In the genomic region with DNA sequence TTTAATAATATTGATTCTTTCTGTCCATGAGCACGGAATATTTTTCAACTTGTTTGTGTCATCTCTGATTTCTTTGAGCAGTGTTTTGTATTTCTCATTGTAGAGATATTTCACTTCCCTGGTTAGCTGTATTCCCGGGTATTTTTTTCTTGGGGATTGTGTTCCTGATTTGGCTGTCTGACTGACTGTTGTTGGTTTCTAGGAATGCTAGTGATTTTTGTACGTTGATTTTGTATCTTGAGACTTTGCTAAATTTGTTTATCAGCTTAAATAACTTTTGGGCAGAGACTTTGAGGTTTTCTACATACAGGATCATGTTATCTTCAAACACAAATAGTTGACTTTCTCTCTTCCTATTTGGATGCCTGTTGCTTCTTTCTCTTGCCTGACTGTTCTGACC, we compare ENCODE assay signal across 21 cellular contexts.
DNase-seq lines count a peak whose midpoint lies in the region; ATAC-seq and TF ChIP-seq lines count a peak whose summit lies in the region.
"Had no signal": no experiment of that assay in that cellular context is flagged by ENCODE, and none has a peak within 500 bp of the region (broad histone marks: within the 10 kb centered on the region; RNA-seq: fewer than 3 reads in every experiment).

No MANE protein-coding gene starts in this region.

- peak overlapping the region; percentile 31; the same call in 1 of the 2 replicates for H3K4me3 Mint-ChIP-seq in HFFc6
- H3K4me3 Mint-ChIP-seq: CD8-positive, alpha-beta memory T cell had no signal

- H3K4me3 ChIP-seq in brain microvascular endothelial cell (ENCODE audit: low read depth, low read length) = no peak overlapping the region
- H3K4me3 ChIP-seq: BLaER1 treated with 17β-estradiol and CSF1 and Interleukin-3, amounts not matched to agents 10 nM and 100 nM; GM23248; HAP-1; K562 had no signal

- H3K27ac Mint-ChIP-seq in HFFc6 = peak overlapping the region; percentile 55
- H3K27ac Mint-ChIP-seq in activated naive CD4-positive, alpha-beta T cell treated with anti-CD3 and anti-CD28 coated beads, Interleukin-2, amount 50 U/mL, for 72 hours = no peak overlapping the region
- H3K27ac Mint-ChIP-seq: CD8-positive, alpha-beta memory T cell had no signal

- H3K4me1 Mint-ChIP-seq in HFFc6 (ENCODE audit: low read depth) = peaks cover 60% of the 10 kb centered on the region
- H3K4me1 Mint-ChIP-seq: CD8-positive, alpha-beta memory T cell had no signal

- ATAC-seq in GM21447 (IDR thresholded peaks at IDR 0.05; ENCODE audit: unreplicated experiment) = no peak
- ATAC-seq in activated naive CD4-positive, alpha-beta T cell treated with anti-CD3 and anti-CD28 coated beads, Interleukin-2, amount 50 U/mL, for 72 hours = no peak
- no peak for ATAC-seq in HG03139 (IDR thresholded peaks at IDR 0.05; ENCODE audit: unreplicated experiment)
- ATAC-seq: K562 had no signal

- in situ Hi-C loops in brain microvascular endothelial cell (cut with HindIII; ENCODE audit: low pct_ligation_motif_present, low sequenced_read_pairs) = no loop called here

- no peaks in the 10 kb centered on the region for H3K27me3 Mint-ChIP-seq in HFFc6 (ENCODE audit: insufficient read depth)

- no peaks in the 10 kb centered on the region for H3K27me3 ChIP-seq in brain microvascular endothelial cell (replicated peaks)
- H3K27me3 ChIP-seq: BLaER1 treated with 17β-estradiol and CSF1 and Interleukin-3, amounts not matched to agents 10 nM and 100 nM had no signal

- no peaks in the 10 kb centered on the region for H3K36me3 ChIP-seq in brain microvascular endothelial cell (replicated peaks)
- H3K36me3 ChIP-seq: BLaER1 treated with 17β-estradiol and CSF1 and Interleukin-3, amounts not matched to agents 10 nM and 100 nM; HAP-1 had no signal

- no peaks in the 10 kb centered on the region for H3K9me3 Mint-ChIP-seq in HFFc6
- H3K9me3 Mint-ChIP-seq in activated naive CD4-positive, alpha-beta T cell treated with anti-CD3 and anti-CD28 coated beads, Interleukin-2, amount 50 U/mL, for 72 hours = peaks cover 14 to 16% of the 10 kb centered on the region in 2 donors

- DNase-seq in HFFc6 (peak; percentile 28), brain microvascular endothelial cell (peak; percentile 14), iris pigment epithelial cell (ENCODE audit: low read depth) (peak; percentile 65), stromal cell of bone marrow (ENCODE audit: low read depth) (peak; percentile 14)
- DNase-seq in activated naive CD4-positive, alpha-beta T cell treated with anti-CD3 and anti-CD28 coated beads, Interleukin-2, amount 50 U/mL, for 72 hours (ENCODE audit: low spot score in 2 of 2) = no peak
- DNase-seq: CD8-positive, alpha-beta memory T cell; DMS53; GM23248; NCI-H1105 treated with DMSO at 0.1 percent for 48 hours; NCI-H187; NCI-H2107; NCI-H226; NCI-H524; NCI-H82; OCI-M1; Right ventricle myocardium superior had no signal

- H3K36me3 Mint-ChIP-seq in HFFc6 (ENCODE audit: low read depth) = peaks cover 5% of the 10 kb centered on the region; the same call in 1 of the 2 replicates
- no peaks in the 10 kb centered on the region for H3K36me3 Mint-ChIP-seq in activated naive CD4-positive, alpha-beta T cell treated with anti-CD3 and anti-CD28 coated beads, Interleukin-2, amount 50 U/mL, for 72 hours
- H3K36me3 Mint-ChIP-seq: CD8-positive, alpha-beta memory T cell had no signal

- TF ChIP-seq CTCF in HFFc6 (IDR thresholded peaks at IDR 0.05) = no peak
- TF ChIP-seq CTCF in brain microvascular endothelial cell (IDR thresholded peaks at IDR 0.05; ENCODE audit: low read depth, low read length, missing control alignments) = no peak

- H3K27ac ChIP-seq in brain microvascular endothelial cell = no peak overlapping the region
- H3K27ac ChIP-seq: BLaER1 treated with 17β-estradiol and CSF1 and Interleukin-3, amounts not matched to agents 10 nM and 100 nM; GM23248 had no signal

Comparison
In these comparisons a context has a peak if more than half of its experiments do, and no peak if none do; other contexts are left out.
1. DNase-seq: peak in HFFc6 (single experiment), brain microvascular endothelial cell (single experiment), iris pigment epithelial cell (single experiment) and stromal cell of bone marrow (single experiment); none in activated naive CD4-positive, alpha-beta T cell treated with anti-CD3 and anti-CD28 coated beads, Interleukin-2, amount 50 U/mL, for 72 hours (0 of 2).